17 cellular contexts compared by ENCODE assay signal in genomic region chr18:26493021-26493420, GRCh38. TPM values are rescaled to one million over a fixed set of nuclear protein-coding genes. Genes with fewer than 3 reads are reported as not detected.
DNase-seq lines count a peak whose midpoint lies in the region; ATAC-seq and TF ChIP-seq lines count a peak whose summit lies in the region.
"Had no signal": no experiment of that assay in that cellular context is flagged by ENCODE, and none has a peak within 500 bp of the region (broad histone marks: within the 10 kb centered on the region; RNA-seq: fewer than 3 reads in every experiment).

No MANE protein-coding gene starts in this region.

- no peak for TF ChIP-seq CTCF in fibroblast of mammary gland (conservative IDR thresholded peaks at IDR 0.05; ENCODE audit: control insufficient read depth, insufficient read depth, low read depth, low read length)

- H3K36me3 ChIP-seq in MG63 = no peaks in the 10 kb centered on the region; the same call in 1 of the 2 replicates

- DNase-seq in AG08395 (ENCODE audit: low spot score) = peak; percentile 43
- peak; percentile 34 for DNase-seq in GM03348 (ENCODE audit: low spot score)
- peak; percentile 39 for DNase-seq in MG63
- peak; percentile 55 for DNase-seq in fibroblast of mammary gland (ENCODE audit: low read depth)
- DNase-seq in SIG-M5 treated with dmso at 0.1 percent for 504 hours (lab: John Stamatoyannopoulos, UW; ENCODE audit: unreplicated experiment) = no peak
- DNase-seq in DMS53 treated with DMSO at 0.1 percent for 48 hours (lab: John Stamatoyannopoulos, UW; ENCODE audit: unreplicated experiment) = no peak
- DNase-seq: H9, MM.1S, NCI-H187 treated with DMSO at 0.1 percent for 48 hours, NCI-H446, NCI-H748 treated with DMSO at 0.1 percent for 48 hours, Right ventricle myocardium superior had no signal

- H3K9me3 ChIP-seq in MG63 = no peaks in the 10 kb centered on the region
- H3K9me3 ChIP-seq: BLaER1 had no signal

- H3K27me3 ChIP-seq in MG63 = no peaks in the 10 kb centered on the region
- H3K27me3 ChIP-seq: BLaER1 had no signal

- no peak for ATAC-seq in HG02571 (IDR thresholded peaks at IDR 0.05; ENCODE audit: unreplicated experiment)
- no peak for ATAC-seq in HG03521 (IDR thresholded peaks at IDR 0.05; ENCODE audit: unreplicated experiment)
- ATAC-seq: K562, Panc1 had no signal

- no peak overlapping the region for H3K4me3 ChIP-seq in MG63
- H3K4me3 ChIP-seq in fibroblast of mammary gland (ENCODE audit: control insufficient read depth, low read depth, low read length) = no peak overlapping the region
- H3K4me3 ChIP-seq: BLaER1, K562 had no signal

RNA-seq across cellular contexts. Expression of gene KCTD1, which starts 55.3 kb away (rescaled TPM):
- 10.6 and 14.5 TPM in 2 replicates for total RNA-seq in MG63 (2014; rRNA removed; shearing (Covaris generic); ENCODE audit: low replicate concordance)
- total RNA-seq: K562 had no signal

Comparison
In these comparisons a context has a peak if more than half of its experiments do, and no peak if none do; other contexts are left out.
1. DNase-seq: peak in AG08395 (single experiment), GM03348 (single experiment), MG63 (single experiment) and fibroblast of mammary gland (single experiment); none in SIG-M5 treated with dmso at 0.1 percent for 504 hours (single experiment) and DMS53 treated with DMSO at 0.1 percent for 48 hours (single experiment).